ENCODE assay signal across 22 cellular contexts in the genomic region with DNA sequence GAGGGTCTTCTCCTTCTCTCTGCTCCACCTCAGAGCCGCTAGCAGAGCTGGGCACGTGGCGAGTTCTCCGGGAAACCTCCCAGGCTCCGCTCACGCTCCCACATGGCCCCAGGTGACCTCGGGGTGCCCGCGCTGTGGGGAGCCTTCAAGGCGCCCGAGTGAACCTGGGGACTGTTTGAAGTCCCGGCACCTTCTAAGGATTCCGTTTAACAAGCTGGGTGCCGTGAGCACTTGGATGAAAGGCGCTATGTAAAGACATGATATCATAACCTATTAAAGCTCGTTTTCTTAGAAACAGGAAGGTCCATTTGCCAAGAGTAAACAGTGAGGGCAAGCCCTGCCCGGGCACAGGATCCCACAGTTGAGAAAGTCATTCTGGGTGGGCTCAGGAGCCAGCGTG. TPM values are rescaled to one million over a fixed set of nuclear protein-coding genes. Genes with fewer than 3 reads are reported as not detected.
A peak's percentile ranks its signal among the peaks of the same experiment; 100 is the strongest.
DNase-seq lines count a peak whose midpoint lies in the region; ATAC-seq and TF ChIP-seq lines count a peak whose summit lies in the region.
"Had no signal": no experiment of that assay in that cellular context is flagged by ENCODE, and none has a peak within 500 bp of the region (broad histone marks: within the 10 kb centered on the region; RNA-seq: fewer than 3 reads in every experiment).

No MANE protein-coding gene starts in this region.

- H3K36me3 ChIP-seq in SJCRH30 (no peaks in the 10 kb centered on the region), lower lobe of right lung (no peaks in the 10 kb centered on the region), skeletal muscle satellite cell (ENCODE audit: insufficient read depth, low read length) (no peaks in the 10 kb centered on the region), suprapubic skin (no peaks in the 10 kb centered on the region)
- H3K36me3 ChIP-seq: esophagus squamous epithelium had no signal

- 35% methylated on average over 18 of the region's 18 CpGs for WGBS in suprapubic skin

- TF ChIP-seq POLR2A in suprapubic skin (IDR thresholded peaks at IDR 0.05) = no peak

- TF ChIP-seq CTCF in lower lobe of right lung (IDR thresholded peaks at IDR 0.05) (no peak), suprapubic skin (IDR thresholded peaks at IDR 0.05) (no peak)

- intact Hi-C loops in lower lobe of right lung (cut with DNase I) = no loop called here

- H3K9ac ChIP-seq in skeletal muscle satellite cell (ENCODE audit: low read depth, low read length) = no peak overlapping the region

- H3K4me1 ChIP-seq in SJCRH30 = no peaks in the 10 kb centered on the region
- H3K4me1 ChIP-seq in lower lobe of right lung = peaks cover 8% of the 10 kb centered on the region
- peaks cover 5% of the 10 kb centered on the region for H3K4me1 ChIP-seq in skeletal muscle satellite cell (ENCODE audit: control insufficient read depth, insufficient read depth, low read length)
- H3K4me1 ChIP-seq in suprapubic skin = no peaks in the 10 kb centered on the region

- no peak for TF ChIP-seq EP300 in suprapubic skin (IDR thresholded peaks at IDR 0.05)

- H3K27me3 ChIP-seq in SJCRH30 (no peaks in the 10 kb centered on the region), lower lobe of right lung (ENCODE audit: low read depth) (peaks cover 10% of the 10 kb centered on the region), skeletal muscle satellite cell (ENCODE audit: control insufficient read depth, insufficient read depth, low read length) (peaks cover 26% of the 10 kb centered on the region), suprapubic skin (peaks cover 34% of the 10 kb centered on the region)

- H3K4me3 ChIP-seq in SJCRH30 = peak overlapping the region; percentile 25
- H3K4me3 ChIP-seq in lower lobe of right lung = no peak overlapping the region
- no peak overlapping the region for H3K4me3 ChIP-seq in skeletal muscle satellite cell (ENCODE audit: low read length)
- no peak overlapping the region for H3K4me3 ChIP-seq in suprapubic skin
- H3K4me3 ChIP-seq: esophagus squamous epithelium had no signal

- peak overlapping the region; percentile 40 for H3K4me2 ChIP-seq in skeletal muscle satellite cell (ENCODE audit: low read length)

- no peak overlapping the region for H3K27ac ChIP-seq in SJCRH30
- no peak overlapping the region for H3K27ac ChIP-seq in lower lobe of right lung
- H3K27ac ChIP-seq in suprapubic skin = no peak overlapping the region
- H3K27ac ChIP-seq: esophagus squamous epithelium had no signal

- peak; percentile 57 to 58 for ATAC-seq in lower lobe of right lung
- ATAC-seq in HG03571 (IDR thresholded peaks at IDR 0.05; ENCODE audit: unreplicated experiment) = no peak
- ATAC-seq: activated T-cell treated with anti-CD3 and anti-CD28 coated beads, Interleukin-2, amount 50 U/mL, for 72 hours had no signal

- H3K9me3 ChIP-seq in SJCRH30 (replicated peaks) (no peaks in the 10 kb centered on the region), lower lobe of right lung (no peaks in the 10 kb centered on the region), skeletal muscle satellite cell (replicated peaks; ENCODE audit: low read length) (no peaks in the 10 kb centered on the region), suprapubic skin (no peaks in the 10 kb centered on the region)
- H3K9me3 ChIP-seq: esophagus squamous epithelium had no signal

- DNase-seq in GM03348 (ENCODE audit: low spot score) = peak; percentile 4
- DNase-seq in SJCRH30 = no peak
- no peak for DNase-seq in lower lobe of right lung
- no peak for DNase-seq in suprapubic skin (ENCODE audit: low spot score in 2 of 2)
- DNase-seq in NCI-H1417 treated with DMSO at 0.1 percent for 48 hours (lab: John Stamatoyannopoulos, UW) = no peak
- DNase-seq: activated naive CD4-positive, alpha-beta T cell treated with anti-CD3 and anti-CD28 coated beads, Interleukin-2, amount 10 ng/mL, durations not matched to agents 7 days and 5 days; activated T-cell treated with anti-CD3 and anti-CD28 coated beads, Interleukin-2, amount 50 U/mL, for 72 hours; CD4-positive, alpha-beta T cell; cerebellar nuclear complex; DMS79 treated with DMSO at 0.1 percent for 48 hours; effector CD4-positive, alpha-beta T cell; esophagus squamous epithelium; Kasumi-1; NCI-H1105; NCI-H526; stimulated activated CD8-positive, alpha-beta memory T cell treated with anti-CD3 and anti-CD28 coated beads, Interleukin-4, amount 100 ng/mL, for 48 hours had no signal

RNA-seq across cellular contexts. Expression of a gene that starts 15.8 kb away (rescaled TPM):
- total RNA-seq in SJCRH30 (2014; rRNA removed; shearing (Covaris generic)) = 3.9 and 4.1 TPM in 2 replicates
- total RNA-seq in lower lobe of right lung = not detected
- total RNA-seq in skeletal muscle satellite cell (2012; rRNA removed) = not detected in 2 replicates
- total RNA-seq in suprapubic skin = not detected
- total RNA-seq: activated T-cell treated with anti-CD3 and anti-CD28 coated beads, Interleukin-2, amount 50 U/mL, for 72 hours; CD4-positive, alpha-beta T cell; esophagus squamous epithelium; glomerular endothelial cell; HT1080; renal cortical epithelial cell; subcutaneous adipose tissue had no signal
